ENCODE assay signal across 16 cellular contexts in the genomic region with DNA sequence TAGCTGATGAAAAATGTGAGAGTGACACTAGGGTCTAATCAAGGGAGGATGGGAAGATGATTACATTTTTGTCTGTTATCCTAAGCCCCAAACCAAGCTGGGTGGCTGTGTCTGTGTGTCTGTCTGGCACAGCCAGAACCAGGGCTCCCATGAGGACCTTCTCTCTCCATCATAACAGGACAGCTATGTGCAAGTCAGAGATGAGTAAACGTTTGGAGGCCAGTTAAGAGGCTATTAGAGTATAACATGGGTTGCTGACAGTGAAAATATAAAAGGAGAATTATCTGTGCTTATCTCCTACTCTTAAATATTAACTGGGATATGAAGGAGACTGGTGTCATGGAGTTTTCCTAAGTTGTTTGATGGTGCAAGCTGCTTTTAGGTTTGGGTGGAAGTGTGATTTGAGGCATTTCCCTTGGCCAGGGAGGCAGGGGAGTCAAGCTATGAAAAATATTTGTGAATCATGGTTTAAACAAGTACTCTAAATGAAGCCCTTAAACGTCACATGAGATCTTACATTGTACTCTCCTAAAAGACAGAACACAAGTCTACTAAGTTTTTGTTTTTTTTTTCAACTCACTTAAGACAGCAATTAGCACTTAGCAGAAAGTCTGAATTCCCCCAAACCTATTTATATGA.
DNase-seq lines count a peak whose midpoint lies in the region; ATAC-seq, FAIRE-seq and TF ChIP-seq lines count a peak whose summit lies in the region.
"Had no signal": no experiment of that assay in that cellular context is flagged by ENCODE, and none has a peak within 500 bp of the region (broad histone marks: within the 10 kb centered on the region; RNA-seq: fewer than 3 reads in every experiment).

No MANE protein-coding gene starts in this region.

- H3K4me3 ChIP-seq in AG04449 (ENCODE audit: low read depth, low read length) (no peak overlapping the region), cardiac fibroblast (replicated peaks in 1 of 2; ENCODE audit: low read depth in 2 of 2, low read length in 2 of 2) (no peak overlapping the region), fibroblast of villous mesenchyme (ENCODE audit: low read depth, low read length) (no peak overlapping the region)
- H3K4me3 ChIP-seq: SJSA1 had no signal

- TF ChIP-seq CTCF in AG04449 (IDR thresholded peaks at IDR 0.05; ENCODE audit: insufficient read depth, low read length, missing control alignments) (no peak), cardiac fibroblast (IDR thresholded peaks at IDR 0.05; ENCODE audit: low read depth, low read length) (no peak), fibroblast of villous mesenchyme (IDR thresholded peaks at IDR 0.05; ENCODE audit: insufficient read depth, low read depth, low read length) (no peak)

- CTCF ChIA-PET in AG04449 (lab: Yijun Ruan, JAX): interaction anchor here (0.9 kb wide), 1 partner anchor 171 kb away, joined by 3 read pairs; no protein-coding TSS in a partner anchor

- no peak for ATAC-seq in HG02870 (IDR thresholded peaks at IDR 0.05; ENCODE audit: unreplicated experiment)
- no peak for ATAC-seq in GM18873 (IDR thresholded peaks at IDR 0.05; ENCODE audit: low FRiP score, unreplicated experiment)
- ATAC-seq: PC-3 had no signal

- peak; percentile 75 for FAIRE-seq in GM12892 (lab: Jason Lieb, UNC)
- FAIRE-seq: G401.6, H54 had no signal

- POLR2A ChIA-PET in AG04449 (lab: Yijun Ruan, JAX): no interaction called here

- DNase-seq in AG04449 (ENCODE audit: low read depth, low spot score) (peak; percentile 28), GM12892 (ENCODE audit: insufficient read length) (no peak), cardiac fibroblast (ENCODE audit: low read depth in 2 of 2) (peak; percentile 24 to 54), fibroblast of villous mesenchyme (ENCODE audit: low read depth) (peak; percentile 25)
- no peak for DNase-seq in stimulated activated CD4-positive, alpha-beta T cell treated with anti-CD3 and anti-CD28 coated beads, Interleukin-4, amount 100 ng/mL, for 4 hours
- DNase-seq in activated naive CD4-positive, alpha-beta T cell (lab: John Stamatoyannopoulos, UW): no peak
- DNase-seq: 8988T, DMS53, NCI-H1436, NCI-H2081 treated with DMSO at 0.1 percent for 48 hours, PC-3 had no signal

- no peak for TF ChIP-seq POLR2A in GM12892 (IDR thresholded peaks at IDR 0.05; ENCODE audit: low read depth, low read length)

Comparison
In these comparisons a context has a peak if more than half of its experiments do, and no peak if none do; other contexts are left out.
1. DNase-seq: peak in AG04449 (single experiment), cardiac fibroblast (2 of 2) and fibroblast of villous mesenchyme (single experiment); none in GM12892 (single experiment), stimulated activated CD4-positive, alpha-beta T cell treated with anti-CD3 and anti-CD28 coated beads, Interleukin-4, amount 100 ng/mL, for 4 hours (0 of 2) and activated naive CD4-positive, alpha-beta T cell (0 of 4).